Comparison of ENCODE assay signal across 1 cellular context in genomic region chr15:49984436-49984835, GRCh38.
TF ChIP-seq lines count a peak whose summit lies in the region.

No MANE protein-coding gene starts in this region.

TF ChIP-seq in IMR-90, 13 proteins besides CTCF, POLR2A, EP300 and RAD21:
- TF ChIP-seq BHLHE40 (IDR thresholded peaks at IDR 0.05; ENCODE audit: low read depth, low read length), result no peak
- TF ChIP-seq RFX5 (IDR thresholded peaks at IDR 0.05; ENCODE audit: low read depth, low read length), result no peak
- no peak for TF ChIP-seq NFE2L2 (IDR thresholded peaks at IDR 0.05; ENCODE audit: low read depth, low read length)
- no peak for TF ChIP-seq CEBPB (IDR thresholded peaks at IDR 0.05; ENCODE audit: low read depth, low read length)
- TF ChIP-seq FOS (IDR thresholded peaks at IDR 0.05; ENCODE audit: low read depth, low read length), result no peak
- TF ChIP-seq CHD1 (IDR thresholded peaks at IDR 0.05; ENCODE audit: low read depth, low read length), result no peak
- TF ChIP-seq RCOR1 (IDR thresholded peaks at IDR 0.05; ENCODE audit: insufficient replicate concordance, low read length), result no peak
- TF ChIP-seq MAZ (IDR thresholded peaks at IDR 0.05; ENCODE audit: borderline replicate concordance, low read depth, low read length), result no peak
- no peak for TF ChIP-seq MAFK (IDR thresholded peaks at IDR 0.05; ENCODE audit: low read depth, low read length)
- no peak for TF ChIP-seq ELK1 (IDR thresholded peaks at IDR 0.05; ENCODE audit: borderline replicate concordance, low read depth, low read length)
- TF ChIP-seq, protein P1, sequence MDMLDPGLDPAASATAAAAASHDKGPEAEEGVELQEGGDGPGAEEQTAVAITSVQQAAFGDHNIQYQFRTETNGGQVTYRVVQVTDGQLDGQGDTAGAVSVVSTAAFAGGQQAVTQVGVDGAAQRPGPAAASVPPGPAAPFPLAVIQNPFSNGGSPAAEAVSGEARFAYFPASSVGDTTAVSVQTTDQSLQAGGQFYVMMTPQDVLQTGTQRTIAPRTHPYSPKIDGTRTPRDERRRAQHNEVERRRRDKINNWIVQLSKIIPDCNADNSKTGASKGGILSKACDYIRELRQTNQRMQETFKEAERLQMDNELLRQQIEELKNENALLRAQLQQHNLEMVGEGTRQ (IDR thresholded peaks at IDR 0.05; ENCODE audit: low read depth, low read length), result no peak
- no peak for TF ChIP-seq SMC3 (IDR thresholded peaks at IDR 0.05; ENCODE audit: low read depth, low read length)
- no peak for TF ChIP-seq MXI1 (IDR thresholded peaks at IDR 0.05; ENCODE audit: borderline replicate concordance, low read depth, low read length)
